In the genomic region with DNA sequence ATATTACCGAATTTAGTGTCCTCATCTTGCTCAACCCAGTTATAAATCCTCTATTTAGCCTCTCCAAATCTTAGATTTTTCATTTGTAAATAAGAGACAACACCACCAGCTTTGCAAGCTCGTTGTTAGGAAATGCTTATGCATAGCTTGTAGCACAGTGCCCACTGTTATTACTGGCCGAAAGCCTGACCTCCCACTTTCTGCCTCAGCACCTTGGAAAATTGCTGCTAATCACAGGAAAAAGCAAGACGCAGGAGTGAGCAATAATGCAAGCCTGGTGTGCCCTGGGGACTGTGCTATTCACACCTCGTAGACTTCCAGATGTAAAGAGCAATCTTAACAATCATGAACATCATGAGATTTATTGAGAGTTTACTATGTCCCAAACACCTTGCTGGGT, we compare ENCODE assay signal across 30 cellular contexts.
"Had no signal": no experiment of that assay in that cellular context is flagged by ENCODE, and none has a peak within 500 bp of the region (broad histone marks: within the 10 kb centered on the region; RNA-seq: fewer than 3 reads in every experiment).

No MANE protein-coding gene starts in this region.

- H3K36me3 ChIP-seq: left lung, lower lobe of right lung, neural progenitor cell, neutrophil, ovary, right atrium auricular region, right lobe of liver, tibial nerve, uterus had no signal

- H3K4me2 ChIP-seq: neural progenitor cell, smooth muscle cell had no signal

- FAIRE-seq: islet of Langerhans, kidney had no signal

- ATAC-seq: left colon; left lung; lower lobe of right lung; naive thymus-derived CD8-positive, alpha-beta T cell; right lobe of liver; stimulated activated memory B cell treated with anti-CD40 and anti-IgM and Interleukin-4, amounts not matched to agents 10 μg/mL and 1 μg/mL and 100 μg/mL, for 72 hours; stimulated activated naive CD8-positive, alpha-beta T cell treated with anti-CD3 and anti-CD28 coated beads, Interleukin-15, amount 100 ng/mL, for 72 hours had no signal

- H3K27ac ChIP-seq: left lung, lower lobe of right lung, neural progenitor cell, neutrophil, ovary, right atrium auricular region, right lobe of liver, tibial nerve, uterus had no signal

- DNase-seq: hypothalamus; immature natural killer cell; kidney; left colon; left lung; lower lobe of right lung; mammary epithelial cell; mesenchymal stem cell; naive thymus-derived CD8-positive, alpha-beta T cell; nephron progenitor cell; occipital lobe; ovary; right lobe of liver; stimulated activated CD4-positive, alpha-beta T cell treated with anti-CD3 and anti-CD28 coated beads, Interleukin-1b, Interleukin-23, amount 100 ng/mL, for 48 hours; stimulated activated CD4-positive, alpha-beta T cell treated with anti-CD3 and anti-CD28 coated beads, Interleukin-2, amount 100 ng/mL, for 48 hours; stimulated activated CD4-positive, alpha-beta T cell treated with anti-CD3 and anti-CD28 coated beads, Interleukin-4, amount 100 ng/mL, for 4 hours; stimulated activated CD8-positive, alpha-beta memory T cell treated with anti-CD3 and anti-CD28 coated beads, Interleukin-4, amount 100 ng/mL, for 48 hours; stimulated activated naive CD4-positive, alpha-beta T cell treated with Interleukin-2 at 50 U/mL for 16 hours; stimulated activated naive CD8-positive, alpha-beta T cell treated with anti-CD3 and anti-CD28 coated beads, Interleukin-15, amount 100 ng/mL, for 72 hours; substantia nigra; uterus had no signal

- H3K27me3 Mint-ChIP-seq: progenitor cell of endocrine pancreas; stimulated activated memory B cell treated with anti-CD40 and anti-IgM and Interleukin-4, amounts not matched to agents 10 μg/mL and 1 μg/mL and 100 μg/mL, for 72 hours; type B pancreatic cell had no signal

- H3K4me3 ChIP-seq: left lung, lower lobe of right lung, neural progenitor cell, ovary, right atrium auricular region, right lobe of liver, smooth muscle cell, tibial nerve, uterus had no signal

- H3K9ac ChIP-seq: neural progenitor cell had no signal

- H2AFZ ChIP-seq: neural progenitor cell had no signal

- H3K4me1 ChIP-seq: left lung, lower lobe of right lung, right atrium auricular region, tibial nerve, uterus had no signal

- H3K9me3 ChIP-seq: left lung, lower lobe of right lung, neutrophil, ovary, right atrium auricular region, right lobe of liver, tibial nerve, uterus had no signal

- H3K9me3 Mint-ChIP-seq: immature natural killer cell; naive thymus-derived CD8-positive, alpha-beta T cell; nephron progenitor cell; neural progenitor cell; stimulated activated memory B cell treated with anti-CD40 and anti-IgM and Interleukin-4, amounts not matched to agents 10 μg/mL and 1 μg/mL and 100 μg/mL, for 72 hours; stimulated activated naive CD8-positive, alpha-beta T cell treated with anti-CD3 and anti-CD28 coated beads, Interleukin-15, amount 100 ng/mL, for 72 hours; type B pancreatic cell had no signal

- H3K27me3 ChIP-seq: left lung, neural progenitor cell, ovary, right atrium auricular region, right lobe of liver, tibial nerve, uterus had no signal

- H3K4me3 Mint-ChIP-seq: naive thymus-derived CD8-positive, alpha-beta T cell; nephron progenitor cell; neural progenitor cell; stimulated activated memory B cell treated with anti-CD40 and anti-IgM and Interleukin-4, amounts not matched to agents 10 μg/mL and 1 μg/mL and 100 μg/mL, for 72 hours; stimulated activated naive CD8-positive, alpha-beta T cell treated with anti-CD3 and anti-CD28 coated beads, Interleukin-15, amount 100 ng/mL, for 72 hours; type B pancreatic cell had no signal

- H3K36me3 Mint-ChIP-seq: immature natural killer cell; naive thymus-derived CD8-positive, alpha-beta T cell; neural progenitor cell; stimulated activated memory B cell treated with anti-CD40 and anti-IgM and Interleukin-4, amounts not matched to agents 10 μg/mL and 1 μg/mL and 100 μg/mL, for 72 hours; type B pancreatic cell had no signal

- H3K27ac Mint-ChIP-seq: immature natural killer cell; naive thymus-derived CD8-positive, alpha-beta T cell; nephron progenitor cell; neural progenitor cell; progenitor cell of endocrine pancreas; stimulated activated memory B cell treated with anti-CD40 and anti-IgM and Interleukin-4, amounts not matched to agents 10 μg/mL and 1 μg/mL and 100 μg/mL, for 72 hours; stimulated activated naive CD8-positive, alpha-beta T cell treated with anti-CD3 and anti-CD28 coated beads, Interleukin-15, amount 100 ng/mL, for 72 hours; type B pancreatic cell had no signal
